Comparison of ENCODE assay signal across 9 cellular contexts in genomic region chr7:139648617-139648932, GRCh38.
DNase-seq lines count a peak whose midpoint lies in the region; ATAC-seq and TF ChIP-seq lines count a peak whose summit lies in the region.
"Had no signal": no experiment of that assay in that cellular context is flagged by ENCODE, and none has a peak within 500 bp of the region (broad histone marks: within the 10 kb centered on the region; RNA-seq: fewer than 3 reads in every experiment).

No MANE protein-coding gene starts in this region.

- no peaks in the 10 kb centered on the region for H3K36me3 ChIP-seq in sigmoid colon

- peaks cover 0 to 12% (median 1%) of the 10 kb centered on the region in 4 donors for H3K4me1 ChIP-seq in sigmoid colon

- H3K27ac ChIP-seq in dorsolateral prefrontal cortex: peak overlapping the region; percentile 3 to 98 (median 91)
- H3K27ac ChIP-seq in sigmoid colon: peak overlapping the region in 3 of 4 donors; percentile 8 to 45 (median 35)

- intact Hi-C loops in dorsolateral prefrontal cortex (cut with DNase I): loop anchor here (5.0 kb wide), 3 partner anchors 54 to 129 kb away; partner anchors contain the start of gene HIPK2 (in 1 of the 2)
- intact Hi-C loops in sigmoid colon (cut with DNase I): loop anchor here (5.0 kb wide), 1 partner anchor 129 kb away; the partner anchor contains the start of gene HIPK2

- no peak for TF ChIP-seq CTCF in dorsolateral prefrontal cortex (IDR thresholded peaks at IDR 0.05 in 54 of 56, conservative IDR thresholded peaks at IDR 0.05 in 2 of 56; ENCODE audit: low read depth in 1 of 56, partially characterized antibody in 56 of 56)
- no peak for TF ChIP-seq CTCF in sigmoid colon (IDR thresholded peaks at IDR 0.05)

- no peak for TF ChIP-seq POLR2A in sigmoid colon (IDR thresholded peaks at IDR 0.05)

- TF ChIP-seq EP300 in sigmoid colon (IDR thresholded peaks at IDR 0.05): no peak

- WGBS in sigmoid colon, 2 donors: 50 to 81% methylated on average over 12 of the region's 12 CpGs

- H3K4me3 ChIP-seq in dorsolateral prefrontal cortex (peak overlapping the region in 19 of 59 donors; percentile 0 to 31 (median 13)), sigmoid colon (no peak overlapping the region)

- DNase-seq in dorsolateral prefrontal cortex (no peak), sigmoid colon (no peak), HCEC 1CT (no peak), NCI-H2171 (lab: John Stamatoyannopoulos, UW) (no peak)
- DNase-seq: SW 1271 had no signal

- H3K9me3 ChIP-seq in sigmoid colon: no peaks in the 10 kb centered on the region

- H3K27me3 ChIP-seq in dorsolateral prefrontal cortex (no peaks in the 10 kb centered on the region), sigmoid colon (no peaks in the 10 kb centered on the region)

- ATAC-seq in GM19351 (IDR thresholded peaks at IDR 0.05; ENCODE audit: unreplicated experiment) (peak; percentile 2), HG03460 (IDR thresholded peaks at IDR 0.05; ENCODE audit: unreplicated experiment) (peak; percentile 3), HG03175 (IDR thresholded peaks at IDR 0.05; ENCODE audit: unreplicated experiment) (no peak), HG03457 (IDR thresholded peaks at IDR 0.05; ENCODE audit: unreplicated experiment) (no peak)

Comparison
In these comparisons a context has a peak if more than half of its experiments do, and no peak if none do; other contexts are left out.
1. ATAC-seq: peak in GM19351 (single experiment) and HG03460 (single experiment); none in HG03175 (single experiment) and HG03457 (single experiment).